ENCODE assay signal across 8 cellular contexts in genomic region chr2:172253190-172254052, GRCh38.
A peak's percentile ranks its signal among the peaks of the same experiment; 100 is the strongest.
DNase-seq lines count a peak whose midpoint lies in the region; ATAC-seq lines count a peak whose summit lies in the region.

No MANE protein-coding gene starts in this region.

- H3K36me3 Mint-ChIP-seq in activated T-helper 17 cell treated with anti-CD3 and anti-CD28 coated beads, Interleukin-2, amount 50 U/mL, for 72 hours (ENCODE audit: low read depth), result no peaks in the 10 kb centered on the region

- H3K4me3 Mint-ChIP-seq in activated T-helper 17 cell treated with anti-CD3 and anti-CD28 coated beads, Interleukin-2, amount 50 U/mL, for 72 hours, result peak overlapping the region; percentile 7

- peak; percentile 99 for ATAC-seq in activated T-helper 17 cell treated with anti-CD3 and anti-CD28 coated beads, Interleukin-2, amount 50 U/mL, for 72 hours (replicated peaks)
- ATAC-seq in Right ventricle myocardium superior (ENCODE audit: poor library complexity), result peak; percentile 38
- ATAC-seq in HG03520 (IDR thresholded peaks at IDR 0.05; ENCODE audit: unreplicated experiment), result no peak
- ATAC-seq in HG03280 (IDR thresholded peaks at IDR 0.05; ENCODE audit: unreplicated experiment), result no peak
- no peak for ATAC-seq in HG03354 (IDR thresholded peaks at IDR 0.05; ENCODE audit: poor library complexity, severe bottlenecking, unreplicated experiment)

- DNase-seq in DMS153 (lab: John Stamatoyannopoulos, UW), result peak; percentile 76
- DNase-seq in NCI-H460 (ENCODE audit: extremely low read depth, low read depth), result peak; percentile 95
- DNase-seq in Right ventricle myocardium superior, result no peak
- DNase-seq in stimulated activated CD4-positive, alpha-beta T cell treated with anti-CD3 and anti-CD28 coated beads, Interleukin-12 subunit alpha, Interleukin-12 subunit beta, amount 100 ng/mL, for 48 hours (ENCODE audit: low read depth in 2 of 3, low spot score in 1 of 3), result peak; percentile 34 to 88 (median 55)

- H3K27me3 Mint-ChIP-seq in activated T-helper 17 cell treated with anti-CD3 and anti-CD28 coated beads, Interleukin-2, amount 50 U/mL, for 72 hours, result no peaks in the 10 kb centered on the region

- no peaks in the 10 kb centered on the region for H3K9me3 Mint-ChIP-seq in activated T-helper 17 cell treated with anti-CD3 and anti-CD28 coated beads, Interleukin-2, amount 50 U/mL, for 72 hours

- H3K27ac Mint-ChIP-seq in activated T-helper 17 cell treated with anti-CD3 and anti-CD28 coated beads, Interleukin-2, amount 50 U/mL, for 72 hours, result peak overlapping the region; percentile 31

- intact Hi-C loops in Right ventricle myocardium superior (cut with DNase I), result no loop called here

- peaks cover 4% of the 10 kb centered on the region for H3K4me1 Mint-ChIP-seq in activated T-helper 17 cell treated with anti-CD3 and anti-CD28 coated beads, Interleukin-2, amount 50 U/mL, for 72 hours

Comparison
In these comparisons a context has a peak if more than half of its experiments do, and no peak if none do; other contexts are left out.
1. ATAC-seq: peak in activated T-helper 17 cell treated with anti-CD3 and anti-CD28 coated beads, Interleukin-2, amount 50 U/mL, for 72 hours (single experiment) and Right ventricle myocardium superior (single experiment); none in HG03520 (single experiment), HG03280 (single experiment) and HG03354 (single experiment).